In genomic region chr1:92066321-92066720, GRCh38 we compare ENCODE assay signal across 33 cellular contexts. TPM values are rescaled to one million over a fixed set of nuclear protein-coding genes. Genes with fewer than 3 reads are reported as not detected.
"Had no signal": no experiment of that assay in that cellular context is flagged by ENCODE, and none has a peak within 500 bp of the region (broad histone marks: within the 10 kb centered on the region; RNA-seq: fewer than 3 reads in every experiment).

No MANE protein-coding gene starts in this region.

- H3K36me3 Mint-ChIP-seq: activated naive CD8-positive, alpha-beta T cell treated with anti-CD3 and anti-CD28 coated beads, Interleukin-2, amount 10 ng/mL, durations not matched to agents 7 days and 5 days had no signal

- H3K27me3 Mint-ChIP-seq: activated CD4-positive, alpha-beta memory T cell treated with anti-CD3 and anti-CD28 coated beads, Interleukin-2, amount 10 ng/mL, durations not matched to agents 7 days and 5 days; activated naive CD4-positive, alpha-beta T cell treated with anti-CD3 and anti-CD28 coated beads, Interleukin-2, amount 50 U/mL, for 24 hours; activated naive CD8-positive, alpha-beta T cell treated with anti-CD3 and anti-CD28 coated beads, Interleukin-2, amount 10 ng/mL, durations not matched to agents 7 days and 5 days had no signal

- H3K9me3 Mint-ChIP-seq: activated CD4-positive, alpha-beta memory T cell treated with anti-CD3 and anti-CD28 coated beads, Interleukin-2, amount 10 ng/mL, durations not matched to agents 7 days and 5 days; activated naive CD4-positive, alpha-beta T cell treated with anti-CD3 and anti-CD28 coated beads, Interleukin-2, amount 50 U/mL, for 24 hours; activated naive CD8-positive, alpha-beta T cell treated with anti-CD3 and anti-CD28 coated beads, Interleukin-2, amount 10 ng/mL, durations not matched to agents 7 days and 5 days; activated T-helper 2 cell treated with anti-CD3 and anti-CD28 coated beads, Interferon-gamma antibody, Interleukin-2, Interleukin-4, amounts not matched to agents 10 μg/mL and 5 μg/mL and 100 μg/mL, durations not matched to agents 14 hours and 24 hours and 36 hours had no signal

- DNase-seq: activated CD4-positive, alpha-beta memory T cell treated with anti-CD3 and anti-CD28 coated beads, Interleukin-2, amount 10 ng/mL, durations not matched to agents 7 days and 5 days; activated CD4-positive, alpha-beta T cell treated with anti-CD3 and anti-CD28 coated beads for 1 hour; activated CD4-positive, alpha-beta T cell treated with anti-CD3 and anti-CD28 coated beads for 48 hours; activated CD4-positive, CD25-positive, alpha-beta regulatory T cell; activated CD8-positive, alpha-beta memory T cell treated with anti-CD3 and anti-CD28 coated beads for 24 hours; activated gamma-delta T cell; activated naive CD4-positive, alpha-beta T cell treated with Interleukin-2 at 50 U/mL for 16 hours; activated naive CD8-positive, alpha-beta T cell treated with anti-CD3 and anti-CD28 coated beads, Interleukin-2, amount 10 ng/mL, durations not matched to agents 7 days and 5 days; activated T-cell treated with anti-CD3 and anti-CD28 coated beads, Interleukin-2, amount 50 U/mL, for 1 hour; amygdala; Karpas-422; KBM-7; MG63; NCI-H1048; NCI-H1436 treated with DMSO at 0.1 percent for 48 hours; NCI-H1694 treated with DMSO at 0.1 percent for 48 hours; NCI-H2029; NCI-H345; NCI-H524 treated with DMSO at 0.1 percent for 48 hours; Right ventricle myocardium superior; SW 1271; T-helper 1 cell; T-helper 2 cell; T-helper 9 cell; WERI-Rb-1 had no signal

- H3K9me3 ChIP-seq: ascending aorta, breast epithelium, MG63 had no signal

- H3K27ac Mint-ChIP-seq: activated CD4-positive, alpha-beta memory T cell treated with anti-CD3 and anti-CD28 coated beads, Interleukin-2, amount 10 ng/mL, durations not matched to agents 7 days and 5 days; activated naive CD4-positive, alpha-beta T cell treated with anti-CD3 and anti-CD28 coated beads, Interleukin-2, amount 50 U/mL, for 24 hours; activated naive CD8-positive, alpha-beta T cell treated with anti-CD3 and anti-CD28 coated beads, Interleukin-2, amount 10 ng/mL, durations not matched to agents 7 days and 5 days; activated T-helper 2 cell treated with anti-CD3 and anti-CD28 coated beads, Interferon-gamma antibody, Interleukin-2, Interleukin-4, amounts not matched to agents 10 μg/mL and 5 μg/mL and 100 μg/mL, durations not matched to agents 14 hours and 24 hours and 36 hours had no signal

- H3K4me3 Mint-ChIP-seq: activated CD4-positive, alpha-beta memory T cell treated with anti-CD3 and anti-CD28 coated beads, Interleukin-2, amount 10 ng/mL, durations not matched to agents 7 days and 5 days; activated naive CD4-positive, alpha-beta T cell treated with anti-CD3 and anti-CD28 coated beads, Interleukin-2, amount 50 U/mL, for 24 hours; activated naive CD8-positive, alpha-beta T cell treated with anti-CD3 and anti-CD28 coated beads, Interleukin-2, amount 10 ng/mL, durations not matched to agents 7 days and 5 days had no signal

- H3K4me3 ChIP-seq: ascending aorta, breast epithelium, MG63 had no signal

- H3K27ac ChIP-seq: ascending aorta, breast epithelium, WERI-Rb-1 had no signal

- H3K36me3 ChIP-seq: ascending aorta, breast epithelium, MG63, WERI-Rb-1 had no signal

- H3K27me3 ChIP-seq: ascending aorta, breast epithelium, MG63 had no signal

- H3K4me1 ChIP-seq: ascending aorta, breast epithelium had no signal

- H3K4me1 Mint-ChIP-seq: activated CD4-positive, alpha-beta memory T cell treated with anti-CD3 and anti-CD28 coated beads, Interleukin-2, amount 10 ng/mL, durations not matched to agents 7 days and 5 days; activated naive CD4-positive, alpha-beta T cell treated with anti-CD3 and anti-CD28 coated beads, Interleukin-2, amount 50 U/mL, for 24 hours; activated naive CD8-positive, alpha-beta T cell treated with anti-CD3 and anti-CD28 coated beads, Interleukin-2, amount 10 ng/mL, durations not matched to agents 7 days and 5 days had no signal

RNA-seq across cellular contexts. Expression of gene SETSIP, which starts 8.9 kb away (rescaled TPM):
- total RNA-seq: activated CD4-positive, alpha-beta memory T cell treated with anti-CD3 and anti-CD28 coated beads, Interleukin-2, amount 10 ng/mL, durations not matched to agents 7 days and 5 days; activated T-helper 2 cell treated with anti-CD3 and anti-CD28 coated beads, Interferon-gamma antibody, Interleukin-2, Interleukin-4, amounts not matched to agents 10 μg/mL and 5 μg/mL and 100 μg/mL, durations not matched to agents 14 hours and 24 hours and 36 hours; ascending aorta; breast epithelium; cardiac septum; Right ventricle myocardium superior had no signal
- polyA plus RNA-seq: adipose tissue had no signal

RNA-seq across cellular contexts. Expression of gene EPHX4, which starts 36.5 kb away (rescaled TPM):
- total RNA-seq: activated naive CD8-positive, alpha-beta T cell treated with anti-CD3 and anti-CD28 coated beads, Interleukin-2, amount 10 ng/mL, durations not matched to agents 7 days and 5 days; ascending aorta; NCI-H460; OCI-LY7; Right ventricle myocardium superior had no signal
